In the genomic region with DNA sequence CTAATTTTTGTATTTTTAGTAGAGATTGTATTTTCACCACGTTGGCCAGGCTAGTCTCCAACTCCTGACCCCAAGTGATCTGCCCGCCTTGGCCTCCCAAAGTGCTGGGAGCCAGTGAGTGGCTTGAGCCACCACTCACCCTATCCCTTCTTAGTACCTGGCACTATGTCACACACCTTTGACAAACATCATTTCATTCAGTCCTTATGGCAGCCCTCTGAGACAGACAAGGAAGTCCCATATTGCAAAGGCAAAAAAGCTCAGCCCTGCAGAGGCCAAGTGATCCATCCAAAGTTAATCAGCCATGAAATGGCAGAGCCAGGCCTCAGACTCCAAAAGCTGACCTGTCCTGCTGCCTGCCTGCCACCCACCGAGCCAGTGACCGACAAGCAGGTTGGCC, we compare ENCODE assay signal across 21 cellular contexts. TPM values are rescaled to one million over a fixed set of nuclear protein-coding genes. Genes with fewer than 3 reads are reported as not detected.
DNase-seq lines count a peak whose midpoint lies in the region; ATAC-seq and TF ChIP-seq lines count a peak whose summit lies in the region.
"Had no signal": no experiment of that assay in that cellular context is flagged by ENCODE, and none has a peak within 500 bp of the region (broad histone marks: within the 10 kb centered on the region; RNA-seq: fewer than 3 reads in every experiment).

No MANE protein-coding gene starts in this region.

- H3K27me3 Mint-ChIP-seq in activated B cell treated with CpG ODN at 0.5 μM for 24 hours (no peaks in the 10 kb centered on the region), endothelial cell (ENCODE audit: unreplicated experiment) (peaks cover 5% of the 10 kb centered on the region)
- H3K27me3 Mint-ChIP-seq: B cell had no signal

- no peak for ATAC-seq in activated B cell treated with CpG ODN at 0.5 μM for 24 hours (ENCODE audit: low read depth)
- ATAC-seq: CD8-positive, alpha-beta T cell; GM12878; HCT116 had no signal

- H2BK12ac ChIP-seq in neuronal stem cell (ENCODE audit: low read length): no peak overlapping the region

- H3K4ac ChIP-seq in neuronal stem cell (ENCODE audit: low read length): no peak overlapping the region

- POLR2A ChIA-PET in activated B cell treated with CpG ODN at 0.5 μM for 24 hours (lab: Charles Lee): interaction anchor here (1.0 kb wide), 1 partner anchor 94 kb away, joined by 4 read pairs; no protein-coding TSS in a partner anchor

- no peaks in the 10 kb centered on the region for H3K27me3 ChIP-seq in neuronal stem cell (ENCODE audit: control insufficient read depth in 3 of 3, insufficient read depth in 3 of 3, low read depth in 1 of 3, low read length in 3 of 3)
- H3K27me3 ChIP-seq in SJCRH30: no peaks in the 10 kb centered on the region
- H3K27me3 ChIP-seq: BLaER1 had no signal

- no peak overlapping the region for H2AK5ac ChIP-seq in neuronal stem cell (ENCODE audit: low read depth, low read length)

- H3K36me3 ChIP-seq in neuronal stem cell (replicated peaks in 1 of 2; ENCODE audit: control insufficient read depth in 2 of 2, insufficient read depth in 2 of 2, low read length in 2 of 2) (no peaks in the 10 kb centered on the region), SJCRH30 (no peaks in the 10 kb centered on the region)
- H3K36me3 ChIP-seq: BLaER1 had no signal

- peak overlapping the region; percentile 43 for H3K27ac Mint-ChIP-seq in activated B cell treated with CpG ODN at 0.5 μM for 24 hours
- peak overlapping the region; percentile 16 for H3K27ac Mint-ChIP-seq in endothelial cell (ENCODE audit: unreplicated experiment)
- H3K27ac Mint-ChIP-seq: B cell; CD4-positive, CD25-positive, alpha-beta regulatory T cell; CD8-positive, alpha-beta T cell; H9 had no signal

- no peak overlapping the region for H3K23ac ChIP-seq in neuronal stem cell (ENCODE audit: low read depth, low read length, poor library complexity)

- no peak overlapping the region for H3K27ac ChIP-seq in neuronal stem cell (replicated peaks; ENCODE audit: low read length)
- H3K27ac ChIP-seq in SJCRH30: no peak overlapping the region
- H3K27ac ChIP-seq: BLaER1, C4-2B, GM23248 had no signal

- H3K4me3 Mint-ChIP-seq in activated B cell treated with CpG ODN at 0.5 μM for 24 hours (no peak overlapping the region), endothelial cell (ENCODE audit: unreplicated experiment) (no peak overlapping the region)
- H3K4me3 Mint-ChIP-seq: B cell; CD8-positive, alpha-beta T cell; H9 had no signal

- TF ChIP-seq CTCF in activated B cell treated with CpG ODN at 0.5 μM for 24 hours (IDR thresholded peaks at IDR 0.05) (no peak), endothelial cell (IDR thresholded peaks at IDR 0.05; ENCODE audit: unreplicated experiment) (no peak)

- H4K91ac ChIP-seq in neuronal stem cell (ENCODE audit: low read depth, low read length, poor library complexity): no peak overlapping the region

- no peak overlapping the region for H2BK15ac ChIP-seq in neuronal stem cell (ENCODE audit: low read length)

- H3K9ac ChIP-seq in neuronal stem cell (ENCODE audit: low read depth, low read length, poor library complexity): no peak overlapping the region
- H3K9ac ChIP-seq: BLaER1, GM23248 had no signal

- H3K9me3 Mint-ChIP-seq in activated B cell treated with CpG ODN at 0.5 μM for 24 hours (no peaks in the 10 kb centered on the region), endothelial cell (ENCODE audit: unreplicated experiment) (no peaks in the 10 kb centered on the region)
- H3K9me3 Mint-ChIP-seq: CD8-positive, alpha-beta T cell had no signal

- H3K18ac ChIP-seq in neuronal stem cell (ENCODE audit: low read length): peak overlapping the region; percentile 82

- no CpG with 5 or more reads among the region's 4 CpGs for WGBS in neuronal stem cell (ENCODE audit: extremely low coverage in 2 of 2, insufficient read length in 2 of 2, insufficient replicate concordance in 1 of 2), 2 donors

- H2BK120ac ChIP-seq in neuronal stem cell (ENCODE audit: low read depth, low read length): no peak overlapping the region

- no peak overlapping the region for H2AFZ ChIP-seq in neuronal stem cell (ENCODE audit: low read length)
- H2AFZ ChIP-seq: GM23248 had no signal

- no peak overlapping the region for H4K8ac ChIP-seq in neuronal stem cell (ENCODE audit: low read depth, low read length)

- no peak overlapping the region for H3K4me2 ChIP-seq in neuronal stem cell (ENCODE audit: insufficient read depth, low read length, poor library complexity, severe bottlenecking)
- H3K4me2 ChIP-seq: BLaER1 had no signal

- H3K9me3 ChIP-seq in neuronal stem cell (replicated peaks in 1 of 2; ENCODE audit: control insufficient read depth in 2 of 2, insufficient read depth in 1 of 2, low read depth in 1 of 2, low read length in 2 of 2): no peaks in the 10 kb centered on the region
- H3K9me3 ChIP-seq in SJCRH30 (replicated peaks): no peaks in the 10 kb centered on the region
- H3K9me3 ChIP-seq: BLaER1, Caco-2 had no signal

- no peak overlapping the region for H2BK5ac ChIP-seq in neuronal stem cell (ENCODE audit: low read length)

- intact Hi-C loops in activated B cell treated with CpG ODN at 0.5 μM for 24 hours (cut with micrococcal nuclease): no loop called here

- H3K36me3 Mint-ChIP-seq in activated B cell treated with CpG ODN at 0.5 μM for 24 hours (ENCODE audit: low read depth) (no peaks in the 10 kb centered on the region), endothelial cell (ENCODE audit: low read depth, unreplicated experiment) (no peaks in the 10 kb centered on the region)
- H3K36me3 Mint-ChIP-seq: CD4-positive, CD25-positive, alpha-beta regulatory T cell; CD8-positive, alpha-beta T cell had no signal

- peaks cover 42% of the 10 kb centered on the region for H3K4me1 Mint-ChIP-seq in activated B cell treated with CpG ODN at 0.5 μM for 24 hours
- peaks cover 10% of the 10 kb centered on the region for H3K4me1 Mint-ChIP-seq in endothelial cell (ENCODE audit: unreplicated experiment)

- CTCF ChIA-PET in activated B cell treated with CpG ODN at 0.5 μM for 24 hours (lab: Charles Lee): no interaction called here

- peaks cover 0 to 11% of the 10 kb centered on the region in 2 donors for H3K4me1 ChIP-seq in neuronal stem cell (ENCODE audit: control insufficient read depth in 2 of 2, insufficient read depth in 1 of 2, low read depth in 1 of 2, low read length in 2 of 2)
- H3K4me1 ChIP-seq in SJCRH30: no peaks in the 10 kb centered on the region

- no peaks in the 10 kb centered on the region for H3K79me1 ChIP-seq in neuronal stem cell (ENCODE audit: low read depth, low read length)

- DNase-seq in activated B cell treated with CpG ODN at 0.5 μM for 24 hours (no peak), endothelial cell (ENCODE audit: low spot score) (no peak), left kidney (ENCODE audit: low read depth, low spot score) (peak; percentile 65), neuronal stem cell (ENCODE audit: low spot score) (no peak), SJCRH30 (no peak), NCI-H187 treated with DMSO at 0.1 percent for 48 hours (lab: John Stamatoyannopoulos, UW) (no peak)
- DNase-seq in stimulated activated CD4-positive, alpha-beta T cell treated with anti-CD3 and anti-CD28 coated beads, Interleukin-4, amount 100 ng/mL, for 24 hours: no peak
- DNase-seq in stimulated activated CD4-positive, alpha-beta T cell treated with anti-CD3 and anti-CD28 coated beads, Interleukin-12 subunit alpha, Interleukin-12 subunit beta, amount 100 ng/mL, for 4 hours: no peak
- DNase-seq: Caco-2; CD4-positive, CD25-positive, alpha-beta regulatory T cell; CD8-positive, alpha-beta T cell; DMS153; DND-41; GDM1; GM23248; H9 had no signal

- no peak overlapping the region for H3K14ac ChIP-seq in neuronal stem cell (ENCODE audit: low read length)

- no peak overlapping the region for H3K4me3 ChIP-seq in neuronal stem cell (ENCODE audit: low read length in 2 of 2)
- H3K4me3 ChIP-seq in SJCRH30: no peak overlapping the region
- H3K4me3 ChIP-seq: BLaER1, GM12878, GM23248 had no signal

RNA-seq across cellular contexts. Expression of gene ECHDC3, which starts 39.9 kb away (rescaled TPM):
- total RNA-seq in activated B cell treated with CpG ODN at 0.5 μM for 24 hours (10.1 and 12.5 TPM in 2 replicates), endothelial cell (ENCODE audit: unreplicated experiment) (6.1 TPM)
- 9.9 TPM for polyA plus RNA-seq in neuronal stem cell (2013, experiment 1 of 2)
- 10.0 TPM for polyA plus RNA-seq in neuronal stem cell (2013, experiment 2 of 2)
- total RNA-seq in SJCRH30 (2014; rRNA removed; shearing (Covaris generic)): not detected in 2 replicates
